8 cellular contexts compared by ENCODE assay signal in the genomic region with DNA sequence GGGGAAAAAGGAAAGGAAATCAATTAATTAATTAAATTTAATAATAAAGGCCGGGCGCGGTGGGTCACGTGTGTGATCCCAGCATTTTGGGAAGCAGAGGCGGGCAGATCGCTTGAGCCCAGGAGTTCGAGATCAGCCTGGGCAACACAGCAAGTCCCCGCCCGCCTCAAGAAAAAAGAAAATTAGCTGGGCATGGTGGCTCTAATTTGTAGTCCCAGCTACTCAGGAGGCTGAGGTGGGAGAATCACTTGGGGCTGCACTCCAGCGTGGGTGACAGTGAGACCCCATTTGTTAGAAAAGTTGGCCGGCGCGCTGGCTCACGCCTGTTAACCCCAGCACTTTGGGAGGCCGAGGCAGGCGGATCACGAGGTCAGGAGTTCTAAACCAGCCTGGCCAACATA. TPM values are rescaled to one million over a fixed set of nuclear protein-coding genes. Genes with fewer than 3 reads are reported as not detected.
DNase-seq lines count a peak whose midpoint lies in the region; ATAC-seq and TF ChIP-seq lines count a peak whose summit lies in the region.

No MANE protein-coding gene starts in this region.

- H3K27ac ChIP-seq in KMS-11, result no peak overlapping the region

- H3K79me2 ChIP-seq in KMS-11 (ENCODE audit: insufficient read depth, low read depth), result peaks cover 40% of the 10 kb centered on the region

- no peaks in the 10 kb centered on the region for H3K36me3 ChIP-seq in KMS-11 (ENCODE audit: insufficient read depth)

- peaks cover 30% of the 10 kb centered on the region for H3K4me1 Mint-ChIP-seq in activated naive CD8-positive, alpha-beta T cell treated with anti-CD3 and anti-CD28 coated beads, Interleukin-2, amount 50 U/mL, for 24 hours
- H3K4me1 Mint-ChIP-seq in immature natural killer cell, result peaks cover 39 to 40% of the 10 kb centered on the region in 2 donors
- H3K4me1 Mint-ChIP-seq in stimulated activated naive CD8-positive, alpha-beta T cell treated with anti-CD3 and anti-CD28 coated beads, Interleukin-15, Interleukin-2, amounts not matched to agents 100 ng/mL and 50 ng/mL, for 24 hours (ENCODE audit: low read depth), result peaks cover 39% of the 10 kb centered on the region

- DNase-seq in activated naive CD8-positive, alpha-beta T cell treated with anti-CD3 and anti-CD28 coated beads, Interleukin-2, amount 50 U/mL, for 24 hours, result peak; percentile 8
- DNase-seq in immature natural killer cell (no peak), NCI-H2196 (lab: John Stamatoyannopoulos, UW; ENCODE audit: unreplicated experiment) (no peak), NCI-H2227 (lab: John Stamatoyannopoulos, UW; ENCODE audit: unreplicated experiment) (no peak)

- H3K27me3 ChIP-seq in KMS-11 (ENCODE audit: insufficient read depth, low read depth), result no peaks in the 10 kb centered on the region

- H3K9me3 Mint-ChIP-seq in activated naive CD8-positive, alpha-beta T cell treated with anti-CD3 and anti-CD28 coated beads, Interleukin-2, amount 50 U/mL, for 24 hours, result no peaks in the 10 kb centered on the region
- H3K9me3 Mint-ChIP-seq in immature natural killer cell, result no peaks in the 10 kb centered on the region
- H3K9me3 Mint-ChIP-seq in stimulated activated naive CD8-positive, alpha-beta T cell treated with anti-CD3 and anti-CD28 coated beads, Interleukin-15, Interleukin-2, amounts not matched to agents 100 ng/mL and 50 ng/mL, for 24 hours, result no peaks in the 10 kb centered on the region

- no peak for ATAC-seq in activated naive CD8-positive, alpha-beta T cell treated with anti-CD3 and anti-CD28 coated beads, Interleukin-2, amount 50 U/mL, for 24 hours
- ATAC-seq in HG03439 (IDR thresholded peaks at IDR 0.05; ENCODE audit: unreplicated experiment) (no peak), HG03045 (IDR thresholded peaks at IDR 0.05; ENCODE audit: unreplicated experiment) (no peak)

- no peak overlapping the region; the same call in 1 of the 2 replicates for H3K9ac ChIP-seq in KMS-11

- no peaks in the 10 kb centered on the region for H4K20me1 ChIP-seq in KMS-11 (ENCODE audit: insufficient read depth)

- peak overlapping the region; percentile 74 for H3K4me2 ChIP-seq in KMS-11

- peaks cover 15% of the 10 kb centered on the region for H3K4me1 ChIP-seq in KMS-11 (ENCODE audit: low read depth, poor library complexity, severe bottlenecking)

- no peak overlapping the region for H3K4me3 ChIP-seq in KMS-11 (IDR thresholded peaks at IDR 0.05; ENCODE audit: insufficient read depth, low read depth, low read length)

- H3K36me3 Mint-ChIP-seq in activated naive CD8-positive, alpha-beta T cell treated with anti-CD3 and anti-CD28 coated beads, Interleukin-2, amount 50 U/mL, for 24 hours (ENCODE audit: low read depth), result peaks cover 28% of the 10 kb centered on the region
- peaks cover 0 to 6% (median 0%) of the 10 kb centered on the region in 3 donors for H3K36me3 Mint-ChIP-seq in immature natural killer cell
- peaks cover 47% of the 10 kb centered on the region for H3K36me3 Mint-ChIP-seq in stimulated activated naive CD8-positive, alpha-beta T cell treated with anti-CD3 and anti-CD28 coated beads, Interleukin-15, Interleukin-2, amounts not matched to agents 100 ng/mL and 50 ng/mL, for 24 hours (ENCODE audit: low read depth)

- no peak for TF ChIP-seq CTCF in KMS-11 (conservative IDR thresholded peaks at IDR 0.05; ENCODE audit: low read depth, low read length)

- H3K27me3 Mint-ChIP-seq in activated naive CD8-positive, alpha-beta T cell treated with anti-CD3 and anti-CD28 coated beads, Interleukin-2, amount 50 U/mL, for 24 hours, result no peaks in the 10 kb centered on the region
- H3K27me3 Mint-ChIP-seq in immature natural killer cell (ENCODE audit: low read depth in 3 of 3), result peaks cover 0 to 8% (median 4%) of the 10 kb centered on the region in 3 donors
- H3K27me3 Mint-ChIP-seq in stimulated activated naive CD8-positive, alpha-beta T cell treated with anti-CD3 and anti-CD28 coated beads, Interleukin-15, Interleukin-2, amounts not matched to agents 100 ng/mL and 50 ng/mL, for 24 hours, result no peaks in the 10 kb centered on the region

- H3K4me3 Mint-ChIP-seq in activated naive CD8-positive, alpha-beta T cell treated with anti-CD3 and anti-CD28 coated beads, Interleukin-2, amount 50 U/mL, for 24 hours, result peak overlapping the region; percentile 97
- H3K4me3 Mint-ChIP-seq in immature natural killer cell, result peak overlapping the region; percentile 88 to 96 (median 93)
- H3K4me3 Mint-ChIP-seq in stimulated activated naive CD8-positive, alpha-beta T cell treated with anti-CD3 and anti-CD28 coated beads, Interleukin-15, Interleukin-2, amounts not matched to agents 100 ng/mL and 50 ng/mL, for 24 hours, result peak overlapping the region; percentile 97

- H3K27ac Mint-ChIP-seq in activated naive CD8-positive, alpha-beta T cell treated with anti-CD3 and anti-CD28 coated beads, Interleukin-2, amount 50 U/mL, for 24 hours, result peak overlapping the region; percentile 96
- peak overlapping the region; percentile 58 to 87 (median 82) for H3K27ac Mint-ChIP-seq in immature natural killer cell
- H3K27ac Mint-ChIP-seq in stimulated activated naive CD8-positive, alpha-beta T cell treated with anti-CD3 and anti-CD28 coated beads, Interleukin-15, Interleukin-2, amounts not matched to agents 100 ng/mL and 50 ng/mL, for 24 hours, result peak overlapping the region; percentile 87

- no peak overlapping the region for H2AFZ ChIP-seq in KMS-11 (ENCODE audit: low read depth)

RNA-seq across cellular contexts. Expression of a gene that starts 0.7 kb away (rescaled TPM):
- polyA plus RNA-seq in immature natural killer cell, result 100 to 1,000 TPM in 1 of 3 donors, 10 to 100 TPM in 2; 86.4 to 105 (median 90.3) TPM

RNA-seq across cellular contexts. Expression of a gene that starts 12.3 kb away (rescaled TPM):
- 100 to 1,000 TPM in 2 of 3 donors, 10 to 100 TPM in 1; 95.2 to 173 (median 132) TPM for polyA plus RNA-seq in immature natural killer cell

RNA-seq across cellular contexts. Expression of a gene that starts 12.4 kb away (rescaled TPM):
- polyA plus RNA-seq in immature natural killer cell, result 1,000 to 10,000 TPM in 2 of 3 donors, 100 to 1,000 TPM in 1; 690 to 1,852 (median 1,290) TPM

RNA-seq across cellular contexts. Expression of a gene that starts 34.2 kb away (rescaled TPM):
- polyA plus RNA-seq in immature natural killer cell, result 1 to 10 TPM; 4.8 to 8.0 (median 5.3) TPM

RNA-seq across cellular contexts. Expression of a gene that starts 55.1 kb away (rescaled TPM):
- polyA plus RNA-seq in immature natural killer cell, result not detected
